8 cellular contexts compared by ENCODE assay signal in genomic region chr16:87956771-87957279, GRCh38. TPM values are rescaled to one million over a fixed set of nuclear protein-coding genes. Genes with fewer than 3 reads are reported as not detected.
DNase-seq lines count a peak whose midpoint lies in the region; ATAC-seq and TF ChIP-seq lines count a peak whose summit lies in the region.

No MANE protein-coding gene starts in this region.

- peak overlapping the region; percentile 81 for H3K4me3 Mint-ChIP-seq in CD8-positive, alpha-beta T cell

- H3K9me3 ChIP-seq in CD8-positive, alpha-beta T cell (ENCODE audit: low read length), result no peaks in the 10 kb centered on the region
- no peaks in the 10 kb centered on the region for H3K9me3 ChIP-seq in GM23248 (ENCODE audit: low read depth)

- no peaks in the 10 kb centered on the region for H3F3A ChIP-seq in GM23248 (ENCODE audit: insufficient read depth)

- TF ChIP-seq CTCF in CD8-positive, alpha-beta T cell (IDR thresholded peaks at IDR 0.05), result peak; percentile 24
- peak; percentile 35 for TF ChIP-seq CTCF in epithelial cell of proximal tubule (conservative IDR thresholded peaks at IDR 0.05; ENCODE audit: low read depth, low read length)

- 71 to 75% methylated on average over 21 of the region's 21 CpGs for WGBS in GM23248 (ENCODE audit: low coverage in 1 of 2, low lambda C conversion rate in 2 of 2, missing lambda C conversion rate in 2 of 2), 2 experiments

- H3K4me1 ChIP-seq in CD8-positive, alpha-beta T cell (ENCODE audit: insufficient read depth, low read length), result peaks cover 77% of the 10 kb centered on the region
- peaks cover 12% of the 10 kb centered on the region for H3K4me1 ChIP-seq in GM23248 (ENCODE audit: insufficient read depth)

- ATAC-seq in CD8-positive, alpha-beta T cell, result peak; percentile 22

- peak overlapping the region; percentile 76 for H3K27ac ChIP-seq in CD8-positive, alpha-beta T cell (ENCODE audit: low read depth, low read length)
- no peak overlapping the region for H3K27ac ChIP-seq in GM23248

- H3K9me2 ChIP-seq in GM23248 (ENCODE audit: insufficient read depth), result no peaks in the 10 kb centered on the region

- H3K4me2 ChIP-seq in GM23248 (ENCODE audit: unreplicated experiment), result no peak overlapping the region

- H3K27me3 Mint-ChIP-seq in CD8-positive, alpha-beta T cell (ENCODE audit: low read depth), result no peaks in the 10 kb centered on the region

- no peaks in the 10 kb centered on the region for H4K20me1 ChIP-seq in GM23248 (ENCODE audit: insufficient read depth)

- H3K27ac Mint-ChIP-seq in CD8-positive, alpha-beta T cell, result peak overlapping the region; percentile 98

- peaks cover 11% of the 10 kb centered on the region for H3K36me3 ChIP-seq in CD8-positive, alpha-beta T cell (ENCODE audit: insufficient read depth, low read length)
- no peaks in the 10 kb centered on the region; the same call in 1 of the 2 replicates for H3K36me3 ChIP-seq in GM23248 (ENCODE audit: low read depth)

- H3K9ac ChIP-seq in GM23248, result no peak overlapping the region

- H3K4me3 ChIP-seq in CD8-positive, alpha-beta T cell (ENCODE audit: low read depth, low read length), result peak overlapping the region; percentile 39
- H3K4me3 ChIP-seq in GM23248, result no peak overlapping the region
- H3K4me3 ChIP-seq in epithelial cell of proximal tubule (ENCODE audit: low read depth, low read length), result no peak overlapping the region

- CTCF ChIA-PET in CD8-positive, alpha-beta T cell (lab: Charles Lee), result interaction anchor here (1.2 to 1.3 kb wide), 2 partner anchors 12 to 178 kb away, joined by 3 to 5 read pairs; no protein-coding TSS in a partner anchor

- no peak overlapping the region for H2AFZ ChIP-seq in GM23248

- no peaks in the 10 kb centered on the region for H3K9me3 Mint-ChIP-seq in CD8-positive, alpha-beta T cell

- POLR2A ChIA-PET in CD8-positive, alpha-beta T cell (lab: Charles Lee), result interaction anchor here (1.1 kb wide), 2 partner anchors 16 to 91 kb away, joined by 3 read pairs; no protein-coding TSS in a partner anchor

- H3K79me2 ChIP-seq in GM23248 (ENCODE audit: insufficient read depth), result peaks cover 100% of the 10 kb centered on the region

- peaks cover 59% of the 10 kb centered on the region for H3K36me3 Mint-ChIP-seq in CD8-positive, alpha-beta T cell

- no peak for DNase-seq in CD8-positive, alpha-beta T cell
- peak; percentile 41 for DNase-seq in GM23248
- DNase-seq in UCSD-AML1 (lab: John Stamatoyannopoulos, UW; ENCODE audit: unreplicated experiment), result peak; percentile 49
- DNase-seq in epithelial cell of proximal tubule (ENCODE audit: low read depth), result no peak
- DNase-seq in renal cortical epithelial cell (ENCODE audit: low read depth), result peak; percentile 29
- no peak for DNase-seq in mucosa of gallbladder (ENCODE audit: low spot score)
- no peak for DNase-seq in NCI-H128 (lab: John Stamatoyannopoulos, UW; ENCODE audit: unreplicated experiment)
- no peak for DNase-seq in NCI-H1930 (lab: John Stamatoyannopoulos, UW)

- in situ Hi-C loops in GM23248 (cut with MboI), result no loop called here

- intact Hi-C loops in CD8-positive, alpha-beta T cell (cut with DNase I, micrococcal nuclease), result loop anchor here (10.0 kb wide), 3 partner anchors 728 to 1288 kb away; partner anchors contain the start of genes CTU2 (in 1 of the 2), RNF166 (in 1 of the 2) and SNAI3 (in 1 of the 2)

- no peaks in the 10 kb centered on the region for H3K27me3 ChIP-seq in CD8-positive, alpha-beta T cell (ENCODE audit: insufficient read depth, low read length)
- no peaks in the 10 kb centered on the region for H3K27me3 ChIP-seq in GM23248 (replicated peaks; ENCODE audit: insufficient read depth)

- H3K4me1 Mint-ChIP-seq in CD8-positive, alpha-beta T cell (ENCODE audit: low read depth), result peaks cover 91% of the 10 kb centered on the region

RNA-seq across cellular contexts. Expression of gene BANP, which starts 5.6 kb away (rescaled TPM):
- 10 to 100 TPM; 55.3 to 60.6 TPM for total RNA-seq in CD8-positive, alpha-beta T cell
- total RNA-seq in GM23248 (2014; rRNA removed; shearing (Covaris generic)), result 14.3 and 14.8 TPM in 2 replicates
- 14.8 and 15.9 TPM in 2 replicates for polyA plus RNA-seq in GM23248 (2016; fragmentation: Nextera tagmentation; extraction: Ambion mirVana)
- 17.6 and 23.4 TPM in 2 replicates for total RNA-seq in epithelial cell of proximal tubule
- 15.8 and 27.9 TPM in 2 replicates for total RNA-seq in renal cortical epithelial cell
- 31.7 TPM for total RNA-seq in mucosa of gallbladder

RNA-seq across cellular contexts. Expression of gene CA5A, which starts 20.5 kb away (rescaled TPM):
- total RNA-seq in CD8-positive, alpha-beta T cell, result not detected
- not detected in 2 replicates for total RNA-seq in GM23248 (2014; rRNA removed; shearing (Covaris generic))
- polyA plus RNA-seq in GM23248 (2016; fragmentation: Nextera tagmentation; extraction: Ambion mirVana), result not detected in 2 replicates
- total RNA-seq in epithelial cell of proximal tubule (not detected in 2 replicates), renal cortical epithelial cell (not detected in 2 replicates), mucosa of gallbladder (0.14 TPM)

Comparison
In these comparisons a context has a peak if more than half of its experiments do, and no peak if none do; other contexts are left out.
1. DNase-seq: peak in GM23248 (single experiment), UCSD-AML1 (single experiment) and renal cortical epithelial cell (single experiment); none in CD8-positive, alpha-beta T cell (0 of 7), epithelial cell of proximal tubule (single experiment), mucosa of gallbladder (single experiment), NCI-H128 (single experiment) and NCI-H1930 (0 of 2).